Comparison of ENCODE assay signal across 9 cellular contexts in genomic region chr7:29479606-29480200, GRCh38.
DNase-seq lines count a peak whose midpoint lies in the region; ATAC-seq and TF ChIP-seq lines count a peak whose summit lies in the region.
"Had no signal": no experiment of that assay in that cellular context is flagged by ENCODE, and none has a peak within 500 bp of the region (broad histone marks: within the 10 kb centered on the region; RNA-seq: fewer than 3 reads in every experiment).

No MANE protein-coding gene starts in this region.

- DNase-seq in C1 segment of cervical spinal cord (lab: John Stamatoyannopoulos, UW) (peak in 12 of 14 donors; percentile 27 to 69 (median 52)), posterior cingulate gyrus (peak; percentile 34 to 95 (median 65)), kidney tubule cell (ENCODE audit: low spot score) (no peak), colonic mucosa (no peak)
- no peak for DNase-seq in activated CD4-positive, alpha-beta memory T cell treated with anti-CD3 and anti-CD28 coated beads, Interleukin-2, amount 10 ng/mL, durations not matched to agents 7 days and 5 days

- CTCF ChIA-PET in activated CD4-positive, alpha-beta memory T cell treated with anti-CD3 and anti-CD28 coated beads, Interleukin-2, amount 10 ng/mL, durations not matched to agents 7 days and 5 days (lab: Charles Lee) = no interaction called here

- intact Hi-C loops in posterior cingulate gyrus (cut with DNase I) (no loop called here), colonic mucosa (cut with DNase I) (no loop called here)

- no peak overlapping the region for H3K27ac Mint-ChIP-seq in activated CD4-positive, alpha-beta memory T cell treated with anti-CD3 and anti-CD28 coated beads, Interleukin-2, amount 10 ng/mL, durations not matched to agents 7 days and 5 days

- H3K36me3 Mint-ChIP-seq in activated CD4-positive, alpha-beta memory T cell treated with anti-CD3 and anti-CD28 coated beads, Interleukin-2, amount 10 ng/mL, durations not matched to agents 7 days and 5 days (ENCODE audit: low read depth) = no peaks in the 10 kb centered on the region

- no peak for TF ChIP-seq CTCF in colonic mucosa (IDR thresholded peaks at IDR 0.05)

- peak overlapping the region; percentile 67 to 82 for H3K4me3 ChIP-seq in duodenal mucosa (ENCODE audit: low read depth in 1 of 2, low read length in 2 of 2)
- H3K4me3 ChIP-seq in colonic mucosa = no peak overlapping the region

- H3K9me3 ChIP-seq in duodenal mucosa (ENCODE audit: control insufficient read depth in 1 of 2, low read length in 2 of 2) (no peaks in the 10 kb centered on the region), colonic mucosa (no peaks in the 10 kb centered on the region)

- H3K4me1 ChIP-seq in duodenal mucosa (ENCODE audit: control insufficient read depth in 1 of 2, insufficient read depth in 2 of 2, low read length in 2 of 2) (peaks cover 27 to 36% of the 10 kb centered on the region in 2 donors), colonic mucosa (no peaks in the 10 kb centered on the region)

- no peaks in the 10 kb centered on the region for H3K9me3 Mint-ChIP-seq in activated CD4-positive, alpha-beta memory T cell treated with anti-CD3 and anti-CD28 coated beads, Interleukin-2, amount 10 ng/mL, durations not matched to agents 7 days and 5 days

- H3K27me3 ChIP-seq in duodenal mucosa (ENCODE audit: control insufficient read depth in 1 of 2, insufficient read depth in 2 of 2, low read length in 2 of 2) (no peaks in the 10 kb centered on the region), layer of hippocampus (ENCODE audit: control insufficient read depth, insufficient read depth, low read length) (no peaks in the 10 kb centered on the region), colonic mucosa (no peaks in the 10 kb centered on the region)

- ATAC-seq in HG03342 (IDR thresholded peaks at IDR 0.05; ENCODE audit: unreplicated experiment) = no peak

- H3K4me1 Mint-ChIP-seq in activated CD4-positive, alpha-beta memory T cell treated with anti-CD3 and anti-CD28 coated beads, Interleukin-2, amount 10 ng/mL, durations not matched to agents 7 days and 5 days = no peaks in the 10 kb centered on the region

- POLR2A ChIA-PET in activated CD4-positive, alpha-beta memory T cell treated with anti-CD3 and anti-CD28 coated beads, Interleukin-2, amount 10 ng/mL, durations not matched to agents 7 days and 5 days (lab: Charles Lee) = no interaction called here

- H3K4me3 Mint-ChIP-seq in activated CD4-positive, alpha-beta memory T cell treated with anti-CD3 and anti-CD28 coated beads, Interleukin-2, amount 10 ng/mL, durations not matched to agents 7 days and 5 days = no peak overlapping the region

- peak overlapping the region; percentile 63 to 92 for H3K9ac ChIP-seq in duodenal mucosa (ENCODE audit: low read depth in 1 of 2, low read length in 2 of 2)
- H3K9ac ChIP-seq in colonic mucosa (ENCODE audit: low read depth in 2 of 2, low read length in 2 of 2) = peak overlapping the region in 1 of 2 donors; percentile 42
- H3K9ac ChIP-seq: KMS-11 had no signal

- H3K27ac ChIP-seq in duodenal mucosa (ENCODE audit: low read depth, low read length) (peak overlapping the region; percentile 6), layer of hippocampus (ENCODE audit: low read depth, low read length) (peak overlapping the region; percentile 94), colonic mucosa (no peak overlapping the region)
- H3K27ac ChIP-seq: KMS-11 had no signal

- no peaks in the 10 kb centered on the region for H3K36me3 ChIP-seq in duodenal mucosa (ENCODE audit: control insufficient read depth in 1 of 2, insufficient read depth in 2 of 2, low read length in 2 of 2)
- H3K36me3 ChIP-seq in colonic mucosa = no peaks in the 10 kb centered on the region

- no peaks in the 10 kb centered on the region for H3K27me3 Mint-ChIP-seq in activated CD4-positive, alpha-beta memory T cell treated with anti-CD3 and anti-CD28 coated beads, Interleukin-2, amount 10 ng/mL, durations not matched to agents 7 days and 5 days

Comparison
In these comparisons a context has a peak if more than half of its experiments do, and no peak if none do; other contexts are left out.
1. DNase-seq: peak in C1 segment of cervical spinal cord (12 of 14) and posterior cingulate gyrus (10 of 10); none in kidney tubule cell (single experiment), activated CD4-positive, alpha-beta memory T cell treated with anti-CD3 and anti-CD28 coated beads, Interleukin-2, amount 10 ng/mL, durations not matched to agents 7 days and 5 days (single experiment) and colonic mucosa (single experiment).